8 cellular contexts compared by ENCODE assay signal in genomic region chr16:53346-54236, GRCh38. TPM values are rescaled to one million over a fixed set of nuclear protein-coding genes. Genes with fewer than 3 reads are reported as not detected.
DNase-seq lines count a peak whose midpoint lies in the region; TF ChIP-seq lines count a peak whose summit lies in the region.

TSS of gene POLR3K (minus strand) at chr16:53608. CDS start at chr16:53586, 22 bp downstream.
TSS of gene SNRNP25 (plus strand) at chr16:53828. CDS start at chr16:54017, 189 bp downstream.

- no peak within 1 kb of the TSS for H4K5ac ChIP-seq in H9 (ENCODE audit: insufficient read length, low read depth, low read length)

- no peak within 1 kb of the TSS for H2BK120ac ChIP-seq in H9 (ENCODE audit: low read depth, low read length, poor library complexity, severe bottlenecking)

- no peak within 1 kb of the TSS; the same call in 1 of the 2 replicates for H3K14ac ChIP-seq in H9 (ENCODE audit: insufficient read depth, low read length)

- H2AFZ ChIP-seq in H9 (ENCODE audit: low read length) = no peak within 1 kb of the TSS

- H4K20me1 ChIP-seq in H9 (ENCODE audit: control insufficient read depth, insufficient read depth, insufficient read length) = no peaks in the 10 kb centered on the region

- TF ChIP-seq POLR2A in stomach (IDR thresholded peaks at IDR 0.05) = no peak

- WGBS in H9 (ENCODE audit: extremely low coverage, insufficient read length, low lambda C conversion rate) = no CpG with 5 or more reads among the region's 91 CpGs
- 0 to 1% (median 0%) methylated on average over 66 to 91 of the region's 91 CpGs for WGBS in stomach, 5 donors

- no peak within 1 kb of the TSS for H4K8ac ChIP-seq in H9 (replicated peaks; ENCODE audit: insufficient read length, low read depth, low read length)

- H3K27ac Mint-ChIP-seq in H9 = peak within 1 kb of the TSS; percentile 95 to 99 (median 95)
- H3K27ac Mint-ChIP-seq in neural crest cell (ENCODE audit: unreplicated experiment) = peak within 1 kb of the TSS; percentile 96

- H3K4me1 Mint-ChIP-seq in H9 (peaks cover 12 to 19% of the 10 kb centered on the region in 2 experiments), neural crest cell (peaks cover 32% of the 10 kb centered on the region)

- no peaks in the 10 kb centered on the region for H3K23me2 ChIP-seq in H9 (ENCODE audit: insufficient read length, low read depth, low read length, poor library complexity, severe bottlenecking)

- H3K27me3 Mint-ChIP-seq in H9 (ENCODE audit: low read depth) (no peaks in the 10 kb centered on the region), neural crest cell (ENCODE audit: low read depth) (no peaks in the 10 kb centered on the region)

- TF ChIP-seq CTCF in H9 (conservative IDR thresholded peaks at IDR 0.05) (no peak), fibroblast of villous mesenchyme (IDR thresholded peaks at IDR 0.05; ENCODE audit: insufficient read depth, low read depth, low read length) (no peak), neural crest cell (conservative IDR thresholded peaks at IDR 0.05) (no peak), stomach (IDR thresholded peaks at IDR 0.05) (no peak)

- H3K79me1 ChIP-seq in H9 (ENCODE audit: insufficient read depth, low read depth, low read length, poor library complexity, severe bottlenecking) = peaks cover 2% of the 10 kb centered on the region

- H3K4ac ChIP-seq in H9 (ENCODE audit: low read depth, low read length) = no peak within 1 kb of the TSS

- intact Hi-C loops in stomach (cut with DNase I; ENCODE audit: low total_unique reads) = no loop called here

- no peaks in the 10 kb centered on the region for H3K27me3 ChIP-seq in H9 (ENCODE audit: insufficient read depth, low read length)
- H3K27me3 ChIP-seq in MG63 = no peaks in the 10 kb centered on the region
- H3K27me3 ChIP-seq in stomach = no peaks in the 10 kb centered on the region

- peak within 1 kb of the TSS; percentile 98 to 100 for H3K4me3 Mint-ChIP-seq in H9
- peak within 1 kb of the TSS; percentile 97 for H3K4me3 Mint-ChIP-seq in neural crest cell

- H3K4me3 ChIP-seq in MG63 = peak within 1 kb of the TSS; percentile 83
- peak within 1 kb of the TSS; percentile 81 for H3K4me3 ChIP-seq in fibroblast of villous mesenchyme (ENCODE audit: low read depth, low read length)
- H3K4me3 ChIP-seq in stomach = peak within 1 kb of the TSS; percentile 79 to 96 (median 83)

- H2BK12ac ChIP-seq in H9 (ENCODE audit: insufficient read length, low read depth, low read length) = no peak within 1 kb of the TSS

- no peak within 1 kb of the TSS for H2BK5ac ChIP-seq in H9 (ENCODE audit: insufficient read length, low read length)

- no peak within 1 kb of the TSS; the same call in 1 of the 2 replicates for H2BK15ac ChIP-seq in H9 (ENCODE audit: low read depth, low read length)

- no peak for TF ChIP-seq EP300 in stomach (IDR thresholded peaks at IDR 0.05)

- H2BK20ac ChIP-seq in H9 (ENCODE audit: low read depth, low read length, poor library complexity, severe bottlenecking) = no peak within 1 kb of the TSS

- peaks cover 2% of the 10 kb centered on the region; the same call in 1 of the 2 replicates for H3K79me2 ChIP-seq in H9 (ENCODE audit: insufficient read depth, low read length)

- H3K4me1 ChIP-seq in ES-I3 (ENCODE audit: insufficient read depth, low read length) (no peaks in the 10 kb centered on the region), H9 (ENCODE audit: insufficient read depth, low read length) (no peaks in the 10 kb centered on the region), stomach (peaks cover 13 to 48% (median 25%) of the 10 kb centered on the region in 4 donors)

- H3K9ac ChIP-seq in ES-I3 (ENCODE audit: low read depth, low read length) = peak within 1 kb of the TSS; percentile 88
- peak within 1 kb of the TSS; percentile 74 for H3K9ac ChIP-seq in H9 (ENCODE audit: extremely low read depth, insufficient read length, low read length)

- H3K9me3 ChIP-seq in ES-I3 (ENCODE audit: control insufficient read depth, insufficient read depth, low read length) (no peaks in the 10 kb centered on the region), H9 (ENCODE audit: control insufficient read depth, low read depth, low read length) (no peaks in the 10 kb centered on the region), MG63 (no peaks in the 10 kb centered on the region), stomach (no peaks in the 10 kb centered on the region)

- peak within 1 kb of the TSS; percentile 83 for H3K18ac ChIP-seq in H9 (ENCODE audit: insufficient read length, low read depth, low read length)

- no peak within 1 kb of the TSS for H3K56ac ChIP-seq in H9 (ENCODE audit: insufficient read length, low read depth, low read length)

- H3K27ac ChIP-seq in H9 (ENCODE audit: insufficient read length, low read depth, low read length) = peak within 1 kb of the TSS; percentile 21
- peak within 1 kb of the TSS; percentile 73 to 88 (median 83) for H3K27ac ChIP-seq in stomach

- H3K9me3 Mint-ChIP-seq in H9 (peaks cover 3 to 8% of the 10 kb centered on the region in 2 experiments; a peak in 3 of 5 replicates), neural crest cell (no peaks in the 10 kb centered on the region)

- DNase-seq in H9 (peak; percentile 99), MG63 (peak; percentile 100), SHP77 (lab: John Stamatoyannopoulos, UW) (peak; percentile 95 to 97), fibroblast of villous mesenchyme (ENCODE audit: low read depth) (peak; percentile 98), neural crest cell (ENCODE audit: low read depth, low spot score) (peak; percentile 95), stomach (peak; percentile 100)
- peak; percentile 98 for DNase-seq in activated effector memory CD4-positive, alpha-beta T cell treated with Interleukin-2 at 50 U/mL for 16 hours

- H3K4me2 ChIP-seq in H9 (ENCODE audit: insufficient read depth, insufficient read length, low read length) = peak within 1 kb of the TSS; percentile 78

- H3K36me3 Mint-ChIP-seq in H9 (ENCODE audit: insufficient read depth in 1 of 3, low read depth in 3 of 3) (peaks cover 37 to 77% (median 64%) of the 10 kb centered on the region in 3 experiments), neural crest cell (ENCODE audit: low read depth) (peaks cover 23% of the 10 kb centered on the region)

- H3T11ph ChIP-seq in H9 (ENCODE audit: low read length) = no peak within 1 kb of the TSS

- H3K23ac ChIP-seq in H9 (ENCODE audit: insufficient read length, low read depth, low read length) = no peak within 1 kb of the TSS

- no peak within 1 kb of the TSS for H2AK5ac ChIP-seq in H9 (ENCODE audit: insufficient read length, low read length)

- H3K36me3 ChIP-seq in ES-I3 (ENCODE audit: insufficient read depth, low read length) = peaks cover 7% of the 10 kb centered on the region
- peaks cover 54% of the 10 kb centered on the region for H3K36me3 ChIP-seq in MG63
- H3K36me3 ChIP-seq in stomach = peaks cover 28 to 61% (median 54%) of the 10 kb centered on the region in 4 donors

- H4K91ac ChIP-seq in H9 (ENCODE audit: insufficient read length, low read depth, low read length) = no peak within 1 kb of the TSS

RNA-seq across cellular contexts. Expression of gene POLR3K, which starts in this region (rescaled TPM):
- total RNA-seq in H9 (2021) (53.6 and 56.6 TPM in 2 replicates), fibroblast of villous mesenchyme (2.6 and 5.6 TPM in 2 replicates), neural crest cell (35.8 and 36.7 TPM in 2 replicates), stomach (1 to 10 TPM in 3 of 5 donors, not detected in 2; 2.2 to 5.5 (median 3.6) TPM)
- 16.4 and 25.5 TPM in 2 replicates for total RNA-seq in MG63 (2014; rRNA removed; shearing (Covaris generic); ENCODE audit: low replicate concordance)
- 10 to 100 TPM; 10.7 to 13.3 (median 10.9) TPM for polyA plus RNA-seq in stomach

RNA-seq across cellular contexts. Expression of gene SNRNP25, which starts in this region (rescaled TPM):
- total RNA-seq in H9 (2021) (75.3 and 78.5 TPM in 2 replicates), fibroblast of villous mesenchyme (15.5 and 22.5 TPM in 2 replicates), neural crest cell (79.1 and 85.6 TPM in 2 replicates), stomach (10 to 100 TPM in 3 of 5 donors, 1 to 10 TPM in 2; 2.3 to 22.9 (median 11.9) TPM)
- total RNA-seq in MG63 (2014; rRNA removed; shearing (Covaris generic); ENCODE audit: low replicate concordance) = 33.1 and 87.8 TPM in 2 replicates
- polyA plus RNA-seq in stomach = 10 to 100 TPM; 30.2 to 40.2 (median 34.4) TPM

Comparison
In these comparisons a context has a peak if more than half of its experiments do, and no peak if none do; other contexts are left out.
1. Peak in every context shown above with its lines: DNase-seq, H3K4me3 ChIP-seq and H3K27ac ChIP-seq.